7 cellular contexts compared by ENCODE assay signal in the genomic region with DNA sequence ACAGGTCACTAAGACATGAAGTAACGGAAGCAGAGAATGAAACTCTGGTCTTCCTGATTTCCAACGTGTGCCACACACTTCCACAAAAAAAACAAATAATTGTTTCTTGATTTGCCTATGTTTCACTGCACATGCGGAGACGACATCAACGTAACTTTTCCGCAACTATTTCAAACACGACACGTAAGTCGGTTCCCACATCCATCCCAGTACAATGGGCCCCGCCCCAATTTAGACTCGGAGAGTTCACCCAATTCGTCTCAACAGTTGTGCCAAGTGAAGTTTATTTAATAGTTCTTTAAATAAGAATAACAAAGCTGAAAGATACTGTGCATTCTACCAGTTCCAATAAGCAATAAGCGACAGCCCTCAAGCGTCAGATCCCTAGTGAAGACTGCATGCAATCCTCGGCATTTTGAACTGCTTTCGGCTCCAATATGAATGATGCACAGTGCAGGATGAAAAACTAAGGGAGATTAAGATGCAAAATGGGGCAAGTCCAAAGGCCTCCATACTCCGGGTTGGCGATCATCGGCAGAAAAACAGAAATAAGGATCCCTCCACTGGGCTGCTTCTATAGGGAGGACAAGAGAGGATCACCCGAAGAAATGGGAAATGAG. TPM values are rescaled to one million over a fixed set of nuclear protein-coding genes. Genes with fewer than 3 reads are reported as not detected.
A peak's percentile ranks its signal among the peaks of the same experiment; 100 is the strongest.
DNase-seq lines count a peak whose midpoint lies in the region; ATAC-seq and TF ChIP-seq lines count a peak whose summit lies in the region.

No MANE protein-coding gene starts in this region.

- ATAC-seq in HG03135 (IDR thresholded peaks at IDR 0.05; ENCODE audit: unreplicated experiment) (peak; percentile 27), HG02642 (IDR thresholded peaks at IDR 0.05; ENCODE audit: poor library complexity, unreplicated experiment) (no peak)

- H3K36me3 Mint-ChIP-seq in activated CD4-positive, alpha-beta T cell treated with anti-CD3 and anti-CD28 coated beads, Interleukin-2, amount 10 ng/mL, durations not matched to agents 7 days and 5 days (ENCODE audit: low read depth) = peaks cover 29% of the 10 kb centered on the region
- H3K36me3 Mint-ChIP-seq in neural progenitor cell = peaks cover 20% of the 10 kb centered on the region

- peaks cover 44% of the 10 kb centered on the region for H3K79me2 ChIP-seq in fibroblast of lung (ENCODE audit: control insufficient read depth, insufficient read depth, low read length)
- peaks cover 69% of the 10 kb centered on the region for H3K79me2 ChIP-seq in neural progenitor cell (ENCODE audit: low read depth)

- peaks cover 3% of the 10 kb centered on the region for H3K36me3 ChIP-seq in fibroblast of lung (ENCODE audit: control insufficient read depth, insufficient read depth, low read length)
- H3K36me3 ChIP-seq in neural progenitor cell = peaks cover 8% of the 10 kb centered on the region

- H3K9me3 Mint-ChIP-seq in activated CD4-positive, alpha-beta T cell treated with anti-CD3 and anti-CD28 coated beads, Interleukin-2, amount 10 ng/mL, durations not matched to agents 7 days and 5 days = no peaks in the 10 kb centered on the region
- no peaks in the 10 kb centered on the region for H3K9me3 Mint-ChIP-seq in neural progenitor cell

- no peaks in the 10 kb centered on the region for H3K27me3 Mint-ChIP-seq in activated CD4-positive, alpha-beta T cell treated with anti-CD3 and anti-CD28 coated beads, Interleukin-2, amount 10 ng/mL, durations not matched to agents 7 days and 5 days
- peaks cover 2% of the 10 kb centered on the region for H3K27me3 Mint-ChIP-seq in neural progenitor cell (ENCODE audit: insufficient read depth, low read depth)

- peak overlapping the region; percentile 93 to 100 (median 98) for H3K4me3 ChIP-seq in fibroblast of lung (replicated peaks in 1 of 4; ENCODE audit: control extremely low read depth in 1 of 4, insufficient read depth in 1 of 4, low read depth in 3 of 4, low read length in 4 of 4)
- H3K4me3 ChIP-seq in neural progenitor cell = peak overlapping the region; percentile 77

- peaks cover 25% of the 10 kb centered on the region for H3K4me1 Mint-ChIP-seq in activated CD4-positive, alpha-beta T cell treated with anti-CD3 and anti-CD28 coated beads, Interleukin-2, amount 10 ng/mL, durations not matched to agents 7 days and 5 days
- H3K4me1 Mint-ChIP-seq in neural progenitor cell = peaks cover 22% of the 10 kb centered on the region

- CTCF ChIA-PET in activated CD4-positive, alpha-beta T cell treated with anti-CD3 and anti-CD28 coated beads, Interleukin-2, amount 10 ng/mL, durations not matched to agents 7 days and 5 days (lab: Charles Lee) = no interaction called here

- H3K4me2 ChIP-seq in fibroblast of lung (ENCODE audit: extremely low read depth, insufficient read depth, low read length) (peak overlapping the region; percentile 93), neural progenitor cell (peak overlapping the region; percentile 88)

- no peak for TF ChIP-seq CTCF in fibroblast of lung (conservative IDR thresholded peaks at IDR 0.05 in 1 of 2, IDR thresholded peaks at IDR 0.05 in 1 of 2; ENCODE audit: low read depth in 1 of 2, low read length in 2 of 2)
- TF ChIP-seq CTCF in neural progenitor cell (IDR thresholded peaks at IDR 0.05) = no peak

- peak overlapping the region; percentile 99 for H3K27ac Mint-ChIP-seq in activated CD4-positive, alpha-beta T cell treated with anti-CD3 and anti-CD28 coated beads, Interleukin-2, amount 10 ng/mL, durations not matched to agents 7 days and 5 days
- H3K27ac Mint-ChIP-seq in neural progenitor cell = peak overlapping the region; percentile 100

- H3K9ac ChIP-seq in fibroblast of lung (ENCODE audit: insufficient read depth, low read length) (peak overlapping the region; percentile 99), neural progenitor cell (peak overlapping the region; percentile 99)

- DNase-seq in GM04503 (ENCODE audit: low read depth) (peak; percentile 19), fibroblast of lung (ENCODE audit: low read depth in 2 of 2) (peak; percentile 50 to 58), neural progenitor cell (ENCODE audit: low spot score) (peak; percentile 46), HuH-7.5 (ENCODE audit: low spot score) (no peak)
- DNase-seq in activated CD4-positive, alpha-beta T cell treated with anti-CD3 and anti-CD28 coated beads, Interleukin-2, amount 10 ng/mL, durations not matched to agents 7 days and 5 days = peak; percentile 16

- peaks cover 13% of the 10 kb centered on the region for H3F3A ChIP-seq in neural progenitor cell (ENCODE audit: low read depth)

- POLR2A ChIA-PET in activated CD4-positive, alpha-beta T cell treated with anti-CD3 and anti-CD28 coated beads, Interleukin-2, amount 10 ng/mL, durations not matched to agents 7 days and 5 days (lab: Charles Lee) = no interaction called here

- H3K4me3 Mint-ChIP-seq in activated CD4-positive, alpha-beta T cell treated with anti-CD3 and anti-CD28 coated beads, Interleukin-2, amount 10 ng/mL, durations not matched to agents 7 days and 5 days = peak overlapping the region; percentile 97
- peak overlapping the region; percentile 99 for H3K4me3 Mint-ChIP-seq in neural progenitor cell

- H3K27me3 ChIP-seq in fibroblast of lung (ENCODE audit: control insufficient read depth, insufficient read depth, low read length) (no peaks in the 10 kb centered on the region), neural progenitor cell (no peaks in the 10 kb centered on the region)

- H3K27ac ChIP-seq in fibroblast of lung (ENCODE audit: insufficient read depth, low read length) = peak overlapping the region; percentile 98
- peak overlapping the region; percentile 99 for H3K27ac ChIP-seq in neural progenitor cell

- H2AFZ ChIP-seq in fibroblast of lung (ENCODE audit: low read length) (peak overlapping the region; percentile 91), neural progenitor cell (replicated peaks) (peak overlapping the region; percentile 92)

- H4K20me1 ChIP-seq in fibroblast of lung (ENCODE audit: control insufficient read depth, extremely low read depth, insufficient read depth, low read length) (no peaks in the 10 kb centered on the region), neural progenitor cell (ENCODE audit: low read depth) (peaks cover 40% of the 10 kb centered on the region)

- no peaks in the 10 kb centered on the region for H3K9me3 ChIP-seq in fibroblast of lung (ENCODE audit: control insufficient read depth, insufficient read depth, low read depth, low read length)
- H3K9me3 ChIP-seq in neural progenitor cell (ENCODE audit: low read depth) = no peaks in the 10 kb centered on the region

- H3K4me1 ChIP-seq in fibroblast of lung (ENCODE audit: control insufficient read depth, extremely low read depth, insufficient read depth, low read length) (peaks cover 3% of the 10 kb centered on the region), neural progenitor cell (peaks cover 8% of the 10 kb centered on the region)

RNA-seq across cellular contexts. Expression of gene CCT4, which starts 0.7 kb away (rescaled TPM):
- total RNA-seq in activated CD4-positive, alpha-beta T cell treated with anti-CD3 and anti-CD28 coated beads, Interleukin-2, amount 10 ng/mL, durations not matched to agents 7 days and 5 days = 100 to 1,000 TPM; 136 to 138 TPM
- total RNA-seq in fibroblast of lung (168 and 187 TPM in 2 replicates), neural progenitor cell (ENCODE audit: low replicate concordance) (314 and 381 TPM in 2 replicates)
- 136 and 160 TPM in 2 replicates for polyA plus RNA-seq in fibroblast of lung
- polyA plus RNA-seq in fibroblast of lung (2012) = 116 and 157 TPM in 2 replicates
- 45.9 and 46.9 TPM in 2 replicates for polyA minus RNA-seq in fibroblast of lung (ENCODE audit: low replicate concordance)

RNA-seq across cellular contexts. Expression of gene COMMD1, which starts 17.7 kb away (rescaled TPM):
- total RNA-seq in activated CD4-positive, alpha-beta T cell treated with anti-CD3 and anti-CD28 coated beads, Interleukin-2, amount 10 ng/mL, durations not matched to agents 7 days and 5 days = 10 to 100 TPM; 29.1 to 30.6 TPM
- 36.0 and 38.6 TPM in 2 replicates for total RNA-seq in fibroblast of lung
- polyA plus RNA-seq in fibroblast of lung = 49.3 and 52.7 TPM in 2 replicates
- polyA plus RNA-seq in fibroblast of lung (2012) = 58.8 and 74.9 TPM in 2 replicates
- polyA minus RNA-seq in fibroblast of lung (ENCODE audit: low replicate concordance) = 15.0 and 20.8 TPM in 2 replicates
- 26.7 and 36.9 TPM in 2 replicates for total RNA-seq in neural progenitor cell (ENCODE audit: low replicate concordance)

RNA-seq across cellular contexts. Expression of gene FAM161A, which starts 33.9 kb away (rescaled TPM):
- 1 to 10 TPM; 4.0 to 4.4 TPM for total RNA-seq in activated CD4-positive, alpha-beta T cell treated with anti-CD3 and anti-CD28 coated beads, Interleukin-2, amount 10 ng/mL, durations not matched to agents 7 days and 5 days
- total RNA-seq in fibroblast of lung (2.6 and 3.1 TPM in 2 replicates), neural progenitor cell (ENCODE audit: low replicate concordance) (19.6 and 23.3 TPM in 2 replicates)
- 0.84 and 1.1 TPM in 2 replicates for polyA plus RNA-seq in fibroblast of lung
- polyA plus RNA-seq in fibroblast of lung (2012) = 1.2 and 1.4 TPM in 2 replicates
- polyA minus RNA-seq in fibroblast of lung (ENCODE audit: low replicate concordance) = not detected in 2 replicates
